ENCODE assay signal across 14 cellular contexts in genomic region chr20:22949710-22950109, GRCh38.
"Had no signal": no experiment of that assay in that cellular context is flagged by ENCODE, and none has a peak within 500 bp of the region (broad histone marks: within the 10 kb centered on the region; RNA-seq: fewer than 3 reads in every experiment).

No MANE protein-coding gene starts in this region.

- DNase-seq: activated CD4-positive, alpha-beta T cell treated with anti-CD3 and anti-CD28 coated beads, Interleukin-2, amount 50 U/mL, for 4 hours; activated CD4-positive, CD25-positive, alpha-beta regulatory T cell treated with anti-CD3 and anti-CD28 coated beads, Interleukin-2, amount 50 U/mL, for 72 hours; activated gamma-delta T cell; activated naive CD8-positive, alpha-beta T cell treated with anti-CD3 and anti-CD28 coated beads, Interleukin-2, amount 10 ng/mL, durations not matched to agents 7 days and 5 days; activated T-cell treated with anti-CD3 and anti-CD28 coated beads, Interleukin-2, amount 50 U/mL, for 48 hours; aorta; effector memory CD8-positive, alpha-beta T cell; erythroblast; glutamatergic neuron; nephron progenitor cell; SW 1271; thyroid gland had no signal

- H3K4me1 ChIP-seq: thyroid gland had no signal

- H3K27me3 ChIP-seq: thyroid gland had no signal

- H3K36me3 ChIP-seq: thyroid gland had no signal

- H3K4me1 Mint-ChIP-seq: activated naive CD8-positive, alpha-beta T cell treated with anti-CD3 and anti-CD28 coated beads, Interleukin-2, amount 10 ng/mL, durations not matched to agents 7 days and 5 days; nephron progenitor cell had no signal

- H3K4me3 Mint-ChIP-seq: activated naive CD8-positive, alpha-beta T cell treated with anti-CD3 and anti-CD28 coated beads, Interleukin-2, amount 10 ng/mL, durations not matched to agents 7 days and 5 days; effector memory CD8-positive, alpha-beta T cell; nephron progenitor cell; T-helper 2 cell treated with Interferon-gamma antibody and Interleukin-4, amounts not matched to agents 5 μg/mL and 100 μg/mL, for 36 hours had no signal

- H3K36me3 Mint-ChIP-seq: activated naive CD8-positive, alpha-beta T cell treated with anti-CD3 and anti-CD28 coated beads, Interleukin-2, amount 10 ng/mL, durations not matched to agents 7 days and 5 days had no signal

- H3K9me3 ChIP-seq: thyroid gland had no signal

- H3K27me3 Mint-ChIP-seq: activated naive CD8-positive, alpha-beta T cell treated with anti-CD3 and anti-CD28 coated beads, Interleukin-2, amount 10 ng/mL, durations not matched to agents 7 days and 5 days had no signal

- H3K27ac ChIP-seq: coronary artery, thyroid gland had no signal

- H3K9me3 Mint-ChIP-seq: activated naive CD8-positive, alpha-beta T cell treated with anti-CD3 and anti-CD28 coated beads, Interleukin-2, amount 10 ng/mL, durations not matched to agents 7 days and 5 days; nephron progenitor cell; T-helper 2 cell treated with Interferon-gamma antibody and Interleukin-4, amounts not matched to agents 5 μg/mL and 100 μg/mL, for 36 hours had no signal

- ATAC-seq: effector memory CD8-positive, alpha-beta T cell had no signal

- H3K4me3 ChIP-seq: coronary artery, thyroid gland had no signal

- H3K27ac Mint-ChIP-seq: activated naive CD8-positive, alpha-beta T cell treated with anti-CD3 and anti-CD28 coated beads, Interleukin-2, amount 10 ng/mL, durations not matched to agents 7 days and 5 days; effector memory CD8-positive, alpha-beta T cell; nephron progenitor cell; T-helper 2 cell treated with Interferon-gamma antibody and Interleukin-4, amounts not matched to agents 5 μg/mL and 100 μg/mL, for 36 hours had no signal
